Comparison of ENCODE assay signal across 8 cellular contexts in the genomic region with DNA sequence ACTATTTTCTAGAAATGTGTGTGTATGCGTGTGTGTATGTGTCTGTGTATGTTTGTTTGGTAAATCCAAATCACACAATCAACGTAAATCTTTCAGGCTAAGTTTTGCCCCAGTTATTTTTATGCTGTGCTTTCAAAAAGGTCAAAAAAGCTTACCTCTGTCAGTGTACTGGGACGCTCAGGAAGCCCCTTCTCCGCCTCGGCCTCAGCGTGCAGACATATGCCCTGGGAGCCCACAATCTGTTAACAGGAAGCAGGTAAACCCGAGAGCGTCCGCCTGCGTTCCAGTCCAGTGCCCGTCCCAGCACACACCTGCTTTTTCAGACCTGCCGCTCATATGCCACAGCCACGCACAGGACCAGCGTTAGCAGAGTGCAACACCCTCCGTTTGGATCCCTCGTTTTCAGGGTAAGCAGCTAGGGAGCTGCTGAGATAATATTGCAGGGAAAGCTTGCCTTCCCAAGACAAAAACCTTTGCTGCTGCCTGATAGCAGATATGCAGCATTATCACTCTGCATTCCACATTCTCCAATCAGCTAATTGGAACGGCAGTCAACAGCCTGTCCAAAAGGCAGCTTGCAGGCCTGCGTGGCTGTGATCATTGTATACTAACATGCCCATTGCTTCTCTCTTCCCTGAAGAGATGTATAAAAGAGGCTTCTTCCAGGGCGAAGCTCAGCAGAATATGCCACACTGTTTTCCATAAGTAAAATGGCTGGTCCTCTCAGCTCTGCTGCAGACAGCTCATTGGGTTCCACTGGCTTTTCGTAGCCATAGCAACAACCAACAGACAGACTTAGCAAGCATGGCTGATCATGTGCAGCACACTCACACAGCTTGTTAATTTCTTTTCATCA. TPM values are rescaled to one million over a fixed set of nuclear protein-coding genes. Genes with fewer than 3 reads are reported as not detected.
DNase-seq lines count a peak whose midpoint lies in the region; ATAC-seq and TF ChIP-seq lines count a peak whose summit lies in the region.

A gene with protein sequence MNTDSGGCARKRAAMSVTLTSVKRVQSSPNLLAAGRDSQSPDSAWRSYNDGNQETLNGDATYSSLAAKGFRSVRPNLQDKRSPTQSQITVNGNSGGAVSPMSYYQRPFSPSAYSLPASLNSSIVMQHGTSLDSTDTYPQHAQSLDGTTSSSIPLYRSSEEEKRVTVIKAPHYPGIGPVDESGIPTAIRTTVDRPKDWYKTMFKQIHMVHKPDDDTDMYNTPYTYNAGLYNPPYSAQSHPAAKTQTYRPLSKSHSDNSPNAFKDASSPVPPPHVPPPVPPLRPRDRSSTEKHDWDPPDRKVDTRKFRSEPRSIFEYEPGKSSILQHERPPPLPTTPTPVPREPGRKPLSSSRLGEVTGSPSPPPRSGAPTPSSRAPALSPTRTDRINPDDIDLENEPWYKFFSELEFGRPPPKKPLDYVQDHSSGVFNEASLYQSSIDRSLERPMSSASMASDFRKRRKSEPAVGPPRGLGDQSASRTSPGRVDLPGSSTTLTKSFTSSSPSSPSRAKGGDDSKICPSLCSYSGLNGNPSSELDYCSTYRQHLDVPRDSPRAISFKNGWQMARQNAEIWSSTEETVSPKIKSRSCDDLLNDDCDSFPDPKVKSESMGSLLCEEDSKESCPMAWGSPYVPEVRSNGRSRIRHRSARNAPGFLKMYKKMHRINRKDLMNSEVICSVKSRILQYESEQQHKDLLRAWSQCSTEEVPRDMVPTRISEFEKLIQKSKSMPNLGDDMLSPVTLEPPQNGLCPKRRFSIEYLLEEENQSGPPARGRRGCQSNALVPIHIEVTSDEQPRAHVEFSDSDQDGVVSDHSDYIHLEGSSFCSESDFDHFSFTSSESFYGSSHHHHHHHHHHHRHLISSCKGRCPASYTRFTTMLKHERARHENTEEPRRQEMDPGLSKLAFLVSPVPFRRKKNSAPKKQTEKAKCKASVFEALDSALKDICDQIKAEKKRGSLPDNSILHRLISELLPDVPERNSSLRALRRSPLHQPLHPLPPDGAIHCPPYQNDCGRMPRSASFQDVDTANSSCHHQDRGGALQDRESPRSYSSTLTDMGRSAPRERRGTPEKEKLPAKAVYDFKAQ (N-terminal part only) (minus strand): TSS at position 686 of the 856 bp plus-strand sequence. CDS start 121,623 bp downstream, outside the sequence.

- H3K79me2 ChIP-seq in PC-9 (ENCODE audit: low read depth), result no peaks in the 10 kb centered on the region

- H3K9me2 ChIP-seq in PC-9 (ENCODE audit: insufficient read depth), result no peaks in the 10 kb centered on the region

- CTCF ChIA-PET in PC-9 (lab: Charles Lee), result no interaction called here

- WGBS in esophagus muscularis mucosa, result 74% methylated on average over 14 of the region's 20 CpGs

- no TSS peak for BruUV-seq in PC-9 (replicated peaks; lab: Mats Ljungman, UMichigan)

- H3F3A ChIP-seq in PC-9 (ENCODE audit: insufficient read depth, low read depth), result no peaks in the 10 kb centered on the region

- no peaks in the 10 kb centered on the region for H3K36me3 ChIP-seq in PC-9 (ENCODE audit: low read depth)
- H3K36me3 ChIP-seq in esophagus muscularis mucosa, result peaks cover 0 to 4% (median 0%) of the 10 kb centered on the region in 4 donors

- no peak for TF ChIP-seq CTCF in C4-2B (conservative IDR thresholded peaks at IDR 0.05)
- TF ChIP-seq CTCF in PC-9 (conservative IDR thresholded peaks at IDR 0.05), result no peak
- TF ChIP-seq CTCF in esophagus muscularis mucosa (IDR thresholded peaks at IDR 0.05), result no peak

- DNase-seq in PC-9 (peak; percentile 50 to 51), esophagus muscularis mucosa (ENCODE audit: extremely low spot score) (no peak), myocyte (ENCODE audit: low read depth) (no peak), foreskin melanocyte (no peak), hepatic stellate cell (ENCODE audit: low spot score) (no peak)

- no peaks in the 10 kb centered on the region for H4K20me1 ChIP-seq in PC-9 (ENCODE audit: insufficient read depth)

- TF ChIP-seq POLR2A in esophagus muscularis mucosa (IDR thresholded peaks at IDR 0.05; ENCODE audit: low read depth), result no peak

- intact Hi-C loops in PC-9 (cut with micrococcal nuclease; ENCODE audit: unreplicated experiment), result no loop called here
- intact Hi-C loops in esophagus muscularis mucosa (cut with DNase I), result no loop called here

- peak within 1 kb of the TSS; percentile 55 for H3K4me3 ChIP-seq in PC-9
- H3K4me3 ChIP-seq in esophagus muscularis mucosa, result peak within 1 kb of the TSS; percentile 36 to 51 (median 46)

- peak within 1 kb of the TSS; percentile 73 for H3K4me2 ChIP-seq in PC-9

- H3K4me1 ChIP-seq in PC-9 (replicated peaks; ENCODE audit: insufficient read depth) (peaks cover 5% of the 10 kb centered on the region; the same call in 1 of the 2 replicates), esophagus muscularis mucosa (peaks cover 0 to 2% (median under 1%) of the 10 kb centered on the region in 4 donors)

- no peaks in the 10 kb centered on the region for H3K9me3 ChIP-seq in PC-9 (ENCODE audit: insufficient read depth, low read depth)
- H3K9me3 ChIP-seq in esophagus muscularis mucosa, result no peaks in the 10 kb centered on the region

- no peak for TF ChIP-seq EP300 in esophagus muscularis mucosa (IDR thresholded peaks at IDR 0.05)

- POLR2A ChIA-PET in PC-9 (lab: Charles Lee; ENCODE audit: unreplicated experiment), result interaction anchor here (0.5 to 1.1 kb wide), 5 partner anchors 27 to 415 kb away, joined by 3 to 6 read pairs (median 4); a partner anchor contains a TSS

- peak within 1 kb of the TSS; percentile 69 for H3K27ac ChIP-seq in C4-2B
- H3K27ac ChIP-seq in PC-9, result peak within 1 kb of the TSS; percentile 57; the same call in 1 of the 2 replicates
- peak within 1 kb of the TSS in 3 of 4 donors; percentile 10 to 54 (median 16) for H3K27ac ChIP-seq in esophagus muscularis mucosa (replicated peaks in 1 of 4)

- H2AFZ ChIP-seq in PC-9, result peak within 1 kb of the TSS; percentile 75

- ATAC-seq in GM19438 (IDR thresholded peaks at IDR 0.05; ENCODE audit: low read depth, unreplicated experiment) (peak; percentile 88), HG03460 (IDR thresholded peaks at IDR 0.05; ENCODE audit: unreplicated experiment) (peak; percentile 94)

- H3K27me3 ChIP-seq in PC-9 (ENCODE audit: insufficient read depth, low read depth) (no peaks in the 10 kb centered on the region), esophagus muscularis mucosa (no peaks in the 10 kb centered on the region)

RNA-seq across cellular contexts. Expression of the gene that starts here (rescaled TPM):
- total RNA-seq in PC-9 (2021) (15.7 and 16.4 TPM in 2 replicates), esophagus muscularis mucosa (1,000 to 10,000 TPM in 3 of 4 donors, 100 to 1,000 TPM in 1; 821 to 1,626 (median 1,353) TPM), myocyte (13.9 and 19.6 TPM in 2 replicates)
- polyA plus RNA-seq in myocyte (2012), result 65.5 TPM

Comparison
In these comparisons a context has a peak if more than half of its experiments do, and no peak if none do; other contexts are left out.
1. RNA of the gene that starts here (total RNA-seq): 821 to 1,626 TPM in esophagus muscularis mucosa; 13.9 to 19.6 TPM in myocyte and 15.7 to 16.4 TPM in PC-9; every median in the first group is over 10 times any median in the second.
2. H3K27ac ChIP-seq: peak in every context shown above with its lines; median percentile 69 in C4-2B; 57 in PC-9; 16 in esophagus muscularis mucosa.
3. DNase-seq: peak in PC-9 (2 of 2); none in esophagus muscularis mucosa (single experiment), myocyte (single experiment), foreskin melanocyte (single experiment) and hepatic stellate cell (single experiment).